ENCODE assay signal across 11 cellular contexts in the genomic region with DNA sequence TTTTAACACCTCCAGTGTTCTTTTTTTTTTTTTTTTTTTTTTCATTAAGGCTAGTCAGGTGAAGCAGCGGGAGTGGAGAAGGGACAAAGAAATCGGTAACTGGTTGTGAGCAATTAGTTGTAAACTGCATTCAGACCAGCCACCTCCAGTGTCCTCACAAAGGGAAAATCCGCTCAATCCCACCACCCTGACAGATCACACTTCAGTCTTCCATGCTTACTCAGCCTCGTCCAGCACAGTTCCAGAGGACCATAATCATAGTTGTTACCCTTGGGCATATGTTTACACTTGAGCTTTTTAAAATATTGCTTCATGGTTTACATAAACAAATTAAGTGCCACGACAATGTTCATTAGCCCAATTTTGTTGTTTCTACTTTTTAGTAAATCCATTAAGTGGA. TPM values are rescaled to one million over a fixed set of nuclear protein-coding genes. Genes with fewer than 3 reads are reported as not detected.
DNase-seq lines count a peak whose midpoint lies in the region; ATAC-seq and TF ChIP-seq lines count a peak whose summit lies in the region.
"Had no signal": no experiment of that assay in that cellular context is flagged by ENCODE, and none has a peak within 500 bp of the region (broad histone marks: within the 10 kb centered on the region; RNA-seq: fewer than 3 reads in every experiment).

No MANE protein-coding gene starts in this region.

- TF ChIP-seq CTCF in PC-9 (conservative IDR thresholded peaks at IDR 0.05) (no peak), colonic mucosa (IDR thresholded peaks at IDR 0.05) (no peak), mesothelial cell of epicardium (IDR thresholded peaks at IDR 0.05; ENCODE audit: unreplicated experiment) (no peak), thoracic aorta (IDR thresholded peaks at IDR 0.05) (no peak)

- POLR2A ChIA-PET in PC-9 (lab: Charles Lee; ENCODE audit: unreplicated experiment) = no interaction called here
- POLR2A ChIA-PET in naive thymus-derived CD8-positive, alpha-beta T cell (lab: Charles Lee) = no interaction called here

- H3K4me3 Mint-ChIP-seq in mesothelial cell of epicardium = no peak overlapping the region
- no peak overlapping the region for H3K4me3 Mint-ChIP-seq in naive thymus-derived CD8-positive, alpha-beta T cell

- peak overlapping the region; percentile 26; the same call in 1 of the 2 replicates for H3K4me3 ChIP-seq in PC-9
- H3K4me3 ChIP-seq in colonic mucosa = no peak overlapping the region
- peak overlapping the region; percentile 35 for H3K4me3 ChIP-seq in thoracic aorta
- H3K4me3 ChIP-seq: ovary had no signal

- no peaks in the 10 kb centered on the region for H3K9me3 ChIP-seq in PC-9 (ENCODE audit: insufficient read depth, low read depth)
- no peaks in the 10 kb centered on the region for H3K9me3 ChIP-seq in colonic mucosa
- H3K9me3 ChIP-seq in thoracic aorta = no peaks in the 10 kb centered on the region
- H3K9me3 ChIP-seq: ovary had no signal

- H3K9me3 Mint-ChIP-seq in mesothelial cell of epicardium = no peaks in the 10 kb centered on the region
- no peaks in the 10 kb centered on the region for H3K9me3 Mint-ChIP-seq in naive thymus-derived CD8-positive, alpha-beta T cell

- no peaks in the 10 kb centered on the region for H3K27me3 ChIP-seq in PC-9 (ENCODE audit: insufficient read depth, low read depth)
- H3K27me3 ChIP-seq in colonic mucosa = no peaks in the 10 kb centered on the region
- no peaks in the 10 kb centered on the region for H3K27me3 ChIP-seq in thoracic aorta (replicated peaks; ENCODE audit: insufficient read depth)
- H3K27me3 ChIP-seq: ovary had no signal

- intact Hi-C loops in PC-9 (cut with micrococcal nuclease; ENCODE audit: unreplicated experiment) = loop anchor here (1.0 to 5.0 kb wide), 6 partner anchors 10 to 224 kb away; a partner anchor contains a TSS
- intact Hi-C loops in colonic mucosa (cut with DNase I) = loop anchor here (10.0 kb wide), 1 partner anchor 212 kb away; no protein-coding TSS in a partner anchor

- H3K4me1 Mint-ChIP-seq in mesothelial cell of epicardium = peaks cover 35% of the 10 kb centered on the region
- H3K4me1 Mint-ChIP-seq in naive thymus-derived CD8-positive, alpha-beta T cell = peaks cover 19 to 51% (median 41%) of the 10 kb centered on the region in 4 donors

- no peaks in the 10 kb centered on the region for H4K20me1 ChIP-seq in PC-9 (ENCODE audit: insufficient read depth)

- H2AFZ ChIP-seq in PC-9 = no peak overlapping the region

- H3K4me1 ChIP-seq in PC-9 (replicated peaks; ENCODE audit: insufficient read depth) (peaks cover 37% of the 10 kb centered on the region), colonic mucosa (peaks cover 10% of the 10 kb centered on the region), thoracic aorta (ENCODE audit: control insufficient read depth in 1 of 2, low read depth in 2 of 2) (peaks cover 32 to 65% of the 10 kb centered on the region in 2 donors)

- no peaks in the 10 kb centered on the region for H3K9me2 ChIP-seq in PC-9 (ENCODE audit: insufficient read depth)

- peaks cover 13% of the 10 kb centered on the region for H3K36me3 Mint-ChIP-seq in mesothelial cell of epicardium
- H3K36me3 Mint-ChIP-seq in naive thymus-derived CD8-positive, alpha-beta T cell = peaks cover 0 to 71% (median 5%) of the 10 kb centered on the region in 3 donors

- ATAC-seq in thoracic aorta (ENCODE audit: insufficient number of reproducible peaks, low FRiP score, low read depth) (no peak), HG02970 (IDR thresholded peaks at IDR 0.05; ENCODE audit: low FRiP score, unreplicated experiment) (no peak)
- no peak for ATAC-seq in naive thymus-derived CD8-positive, alpha-beta T cell

- H3K27ac ChIP-seq in PC-9 = peak overlapping the region; percentile 77
- H3K27ac ChIP-seq in colonic mucosa = peak overlapping the region; percentile 71
- peak overlapping the region; percentile 35 to 69 for H3K27ac ChIP-seq in thoracic aorta

- H3K27me3 Mint-ChIP-seq in mesothelial cell of epicardium (ENCODE audit: low read depth) = no peaks in the 10 kb centered on the region
- no peaks in the 10 kb centered on the region for H3K27me3 Mint-ChIP-seq in naive thymus-derived CD8-positive, alpha-beta T cell

- peak overlapping the region; percentile 93 for H3K27ac Mint-ChIP-seq in mesothelial cell of epicardium
- no peak overlapping the region for H3K27ac Mint-ChIP-seq in naive thymus-derived CD8-positive, alpha-beta T cell

- peak overlapping the region in 1 of 2 donors; percentile 55 for H3K9ac ChIP-seq in colonic mucosa (ENCODE audit: low read depth in 2 of 2, low read length in 2 of 2)

- H3F3A ChIP-seq in PC-9 (ENCODE audit: insufficient read depth, low read depth) = peaks cover 38% of the 10 kb centered on the region

- H3K36me3 ChIP-seq in PC-9 (ENCODE audit: low read depth) (peaks cover 25% of the 10 kb centered on the region), colonic mucosa (peaks cover 14% of the 10 kb centered on the region), thoracic aorta (peaks cover 22% of the 10 kb centered on the region)
- H3K36me3 ChIP-seq: ovary had no signal

- no peak for DNase-seq in PC-9
- no peak for DNase-seq in colonic mucosa
- DNase-seq in mesothelial cell of epicardium (ENCODE audit: low spot score in 2 of 2, unreplicated experiment in 2 of 2) = no peak
- DNase-seq in thoracic aorta (ENCODE audit: low spot score) = no peak
- DNase-seq in activated effector memory CD4-positive, alpha-beta T cell treated with Interleukin-2 at 50 U/mL for 16 hours = no peak
- no peak for DNase-seq in naive thymus-derived CD8-positive, alpha-beta T cell
- no peak for DNase-seq in NCI-H446 (lab: John Stamatoyannopoulos, UW)
- DNase-seq: effector memory CD4-positive, alpha-beta T cell; NCI-H1694 treated with DMSO at 0.1 percent for 48 hours had no signal

- CTCF ChIA-PET in PC-9 (lab: Charles Lee) = no interaction called here

- peak overlapping the region; percentile 68 for H3K4me2 ChIP-seq in PC-9

- BruUV-seq in PC-9 (replicated peaks; lab: Mats Ljungman, UMichigan) = TSS peak; percentile 39

- H3K79me2 ChIP-seq in PC-9 (ENCODE audit: low read depth) = peaks cover 38% of the 10 kb centered on the region

RNA-seq across cellular contexts. Expression of a gene that starts 10.2 kb away (rescaled TPM):
- total RNA-seq in PC-9 (2021) (145 and 179 TPM in 2 replicates), colonic mucosa (100 to 1,000 TPM; 106 to 107 TPM), mesothelial cell of epicardium (95.9 to 101 TPM (median 96.7 TPM) in 3 replicates), thoracic aorta (100 to 1,000 TPM; 115 to 138 TPM)
- 10 to 100 TPM; 60.1 to 67.6 TPM for total RNA-seq in naive thymus-derived CD8-positive, alpha-beta T cell
- 100 to 1,000 TPM; 216 to 275 (median 268) TPM for polyA plus RNA-seq in naive thymus-derived CD8-positive, alpha-beta T cell

RNA-seq across cellular contexts. Expression of a gene that starts 32.1 kb away (rescaled TPM):
- total RNA-seq in PC-9 (2021) = not detected in 2 replicates
- 10 to 100 TPM; 44.8 to 46.2 TPM for total RNA-seq in colonic mucosa
- total RNA-seq in mesothelial cell of epicardium = 36.0 to 42.2 TPM (median 37.8 TPM) in 3 replicates
- total RNA-seq in thoracic aorta = 10 to 100 TPM; 39.2 to 79.6 TPM
- 1 to 10 TPM in 1 of 2 experiments, under 1 TPM in 1; 0.99 to 2.4 TPM for total RNA-seq in naive thymus-derived CD8-positive, alpha-beta T cell
- 1 to 10 TPM in 2 of 3 donors, under 1 TPM in 1; 0.94 to 2.1 (median 1.6) TPM for polyA plus RNA-seq in naive thymus-derived CD8-positive, alpha-beta T cell

Comparison
In these comparisons a context has a peak if more than half of its experiments do, and no peak if none do; other contexts are left out.
1. RNA of a gene that starts 32.1 kb away (total RNA-seq): 39.2 to 79.6 TPM in thoracic aorta, 44.8 to 46.2 TPM in colonic mucosa and 36.0 to 42.2 TPM in mesothelial cell of epicardium; 0.99 to 2.4 TPM in naive thymus-derived CD8-positive, alpha-beta T cell and not detected in PC-9; every median in the first group is over 10 times any median in the second.
2. Peak in every context shown above with its lines, with median percentiles within 50 percentile points of each other: H3K27ac ChIP-seq.